ENCODE assay signal across 21 cellular contexts in the genomic region with DNA sequence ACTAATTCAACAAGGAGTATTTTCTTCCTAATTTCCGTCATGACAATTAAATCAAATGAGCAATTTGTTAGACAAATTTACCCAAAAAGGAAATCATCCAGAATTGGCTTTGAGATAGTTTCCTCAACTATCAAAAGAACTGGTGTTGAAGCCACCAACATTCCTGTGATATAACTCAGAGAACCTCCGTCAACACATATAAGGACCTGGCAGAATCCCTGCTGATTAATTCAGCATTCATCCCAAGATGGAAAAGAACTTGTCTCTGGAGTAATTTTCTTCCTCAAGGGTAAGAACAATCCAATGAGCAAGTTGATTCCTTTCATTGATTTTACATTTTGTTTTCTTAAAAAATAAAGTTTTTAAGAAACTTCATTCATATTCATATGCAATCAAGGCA.
DNase-seq lines count a peak whose midpoint lies in the region; ATAC-seq, FAIRE-seq and TF ChIP-seq lines count a peak whose summit lies in the region.
"Had no signal": no experiment of that assay in that cellular context is flagged by ENCODE, and none has a peak within 500 bp of the region (broad histone marks: within the 10 kb centered on the region; RNA-seq: fewer than 3 reads in every experiment).

No MANE protein-coding gene starts in this region.

- no peaks in the 10 kb centered on the region for H3K27me3 Mint-ChIP-seq in CD8-positive, alpha-beta T cell (ENCODE audit: low read depth)
- no peaks in the 10 kb centered on the region for H3K27me3 Mint-ChIP-seq in natural killer cell treated with Interleukin-12 subunit alpha and Interleukin-12 subunit beta and Interleukin-15 and Interleukin-18, amount 100 ng/mL, for 72 hours
- H3K27me3 Mint-ChIP-seq: T-cell had no signal

- no peaks in the 10 kb centered on the region for H3K4me1 Mint-ChIP-seq in CD8-positive, alpha-beta T cell (ENCODE audit: low read depth)
- peaks cover 19 to 29% of the 10 kb centered on the region in 2 donors for H3K4me1 Mint-ChIP-seq in natural killer cell treated with Interleukin-12 subunit alpha and Interleukin-12 subunit beta and Interleukin-15 and Interleukin-18, amount 100 ng/mL, for 72 hours (ENCODE audit: low read depth in 2 of 2)

- peaks cover 45% of the 10 kb centered on the region for H3K4me1 ChIP-seq in adipocyte (ENCODE audit: control insufficient read depth, insufficient read depth, low read length)
- no peaks in the 10 kb centered on the region for H3K4me1 ChIP-seq in CD8-positive, alpha-beta T cell (ENCODE audit: insufficient read depth, low read length)
- H3K4me1 ChIP-seq: Caco-2, left lung had no signal

- peaks cover 80% of the 10 kb centered on the region for H3K36me3 Mint-ChIP-seq in CD8-positive, alpha-beta T cell
- H3K36me3 Mint-ChIP-seq in natural killer cell treated with Interleukin-12 subunit alpha and Interleukin-12 subunit beta and Interleukin-15 and Interleukin-18, amount 100 ng/mL, for 72 hours = peaks cover 48% of the 10 kb centered on the region

- DNase-seq in H54 (ENCODE audit: insufficient read length, low spot score) = peak; percentile 11
- peak; percentile 53 for DNase-seq in adipocyte (ENCODE audit: low read depth)
- DNase-seq in fibroblast of the aortic adventitia (ENCODE audit: low read depth) = peak; percentile 83
- DNase-seq in stromal cell of bone marrow (ENCODE audit: low read depth) = peak; percentile 67
- no peak for DNase-seq in C1 segment of cervical spinal cord (lab: John Stamatoyannopoulos, UW)
- DNase-seq in CD8-positive, alpha-beta T cell = no peak
- no peak for DNase-seq in natural killer cell treated with Interleukin-12 subunit alpha and Interleukin-12 subunit beta and Interleukin-15 and Interleukin-18, amount 100 ng/mL, for 72 hours (ENCODE audit: low spot score)
- DNase-seq: activated naive CD4-positive, alpha-beta T cell treated with anti-CD3 and anti-CD28 coated beads for 36 hours; Caco-2; central memory CD4-positive, alpha-beta T cell; H9; hippocampal formation; left lung; NCI-H1694; NCI-H526 treated with DMSO at 0.1 percent for 48 hours; retina; stimulated activated CD4-positive, alpha-beta T cell treated with anti-CD3 and anti-CD28 coated beads, Interleukin-2, amount 100 ng/mL, for 24 hours; stimulated activated CD8-positive, alpha-beta memory T cell treated with anti-CD3 and anti-CD28 coated beads, Interleukin-4, amount 100 ng/mL, for 48 hours; T-cell had no signal

- H3K9me3 ChIP-seq in adipocyte (ENCODE audit: control insufficient read depth, low read length) = no peaks in the 10 kb centered on the region
- H3K9me3 ChIP-seq in CD8-positive, alpha-beta T cell (ENCODE audit: low read length) = no peaks in the 10 kb centered on the region
- H3K9me3 ChIP-seq: Caco-2, left lung, tibial nerve had no signal

- no peak overlapping the region for H3K27ac Mint-ChIP-seq in CD8-positive, alpha-beta T cell
- H3K27ac Mint-ChIP-seq in natural killer cell treated with Interleukin-12 subunit alpha and Interleukin-12 subunit beta and Interleukin-15 and Interleukin-18, amount 100 ng/mL, for 72 hours = no peak overlapping the region
- H3K27ac Mint-ChIP-seq: activated naive CD4-positive, alpha-beta T cell treated with anti-CD3 and anti-CD28 coated beads for 36 hours; H9; T-cell had no signal

- CTCF ChIA-PET in CD8-positive, alpha-beta T cell (lab: Charles Lee) = interaction anchor here (1.4 kb wide), 1 partner anchor 12 kb away, joined by 3 read pairs; no protein-coding TSS in a partner anchor

- no peak for TF ChIP-seq CTCF in fibroblast of the aortic adventitia (IDR thresholded peaks at IDR 0.05; ENCODE audit: insufficient read depth, low read length)
- no peak for TF ChIP-seq CTCF in CD8-positive, alpha-beta T cell (IDR thresholded peaks at IDR 0.05)

- POLR2A ChIA-PET in CD8-positive, alpha-beta T cell (lab: Charles Lee) = no interaction called here

- intact Hi-C loops in CD8-positive, alpha-beta T cell (cut with DNase I, micrococcal nuclease) = no loop called here

- H3K4me3 Mint-ChIP-seq in CD8-positive, alpha-beta T cell = no peak overlapping the region
- no peak overlapping the region for H3K4me3 Mint-ChIP-seq in natural killer cell treated with Interleukin-12 subunit alpha and Interleukin-12 subunit beta and Interleukin-15 and Interleukin-18, amount 100 ng/mL, for 72 hours
- H3K4me3 Mint-ChIP-seq: activated naive CD4-positive, alpha-beta T cell treated with anti-CD3 and anti-CD28 coated beads for 36 hours; H9; T-cell had no signal

- ATAC-seq in CD8-positive, alpha-beta T cell = no peak
- ATAC-seq in natural killer cell treated with Interleukin-12 subunit alpha and Interleukin-12 subunit beta and Interleukin-15 and Interleukin-18, amount 100 ng/mL, for 72 hours = no peak
- ATAC-seq: left lung, Panc1, T-cell had no signal

- no peak overlapping the region for H3K27ac ChIP-seq in CD8-positive, alpha-beta T cell (ENCODE audit: low read depth, low read length)
- H3K27ac ChIP-seq: left lung had no signal

- H3K9ac ChIP-seq in adipocyte (ENCODE audit: low read length) = no peak overlapping the region

- H3K27me3 ChIP-seq in adipocyte (replicated peaks; ENCODE audit: control insufficient read depth, insufficient read depth, low read length) = no peaks in the 10 kb centered on the region
- H3K27me3 ChIP-seq in CD8-positive, alpha-beta T cell (ENCODE audit: insufficient read depth, low read length) = no peaks in the 10 kb centered on the region
- H3K27me3 ChIP-seq: left lung, tibial nerve had no signal

- no peak for TF ChIP-seq POLR2A in H54 (IDR thresholded peaks at IDR 0.05; ENCODE audit: low read depth, low read length)

- no peak for FAIRE-seq in H54 (lab: Jason Lieb, UNC)

- H3K36me3 ChIP-seq in adipocyte (ENCODE audit: control insufficient read depth, insufficient read depth, low read length, severe bottlenecking) = peaks cover 56% of the 10 kb centered on the region
- H3K36me3 ChIP-seq in CD8-positive, alpha-beta T cell (ENCODE audit: insufficient read depth, low read length) = peaks cover 41% of the 10 kb centered on the region

- H3K9me3 Mint-ChIP-seq in CD8-positive, alpha-beta T cell = no peaks in the 10 kb centered on the region
- H3K9me3 Mint-ChIP-seq in natural killer cell treated with Interleukin-12 subunit alpha and Interleukin-12 subunit beta and Interleukin-15 and Interleukin-18, amount 100 ng/mL, for 72 hours = no peaks in the 10 kb centered on the region
- H3K9me3 Mint-ChIP-seq: activated naive CD4-positive, alpha-beta T cell treated with anti-CD3 and anti-CD28 coated beads for 36 hours; H9; T-cell had no signal

- no peak overlapping the region for H3K4me3 ChIP-seq in adipocyte (ENCODE audit: low read length)
- H3K4me3 ChIP-seq in fibroblast of the aortic adventitia (ENCODE audit: low read depth, low read length) = no peak overlapping the region
- H3K4me3 ChIP-seq in CD8-positive, alpha-beta T cell (ENCODE audit: low read depth, low read length) = no peak overlapping the region
- H3K4me3 ChIP-seq: left lung, tibial nerve had no signal

Comparison
In these comparisons a context has a peak if more than half of its experiments do, and no peak if none do; other contexts are left out.
1. DNase-seq: peak in H54 (single experiment), adipocyte (single experiment), fibroblast of the aortic adventitia (single experiment) and stromal cell of bone marrow (single experiment); none in C1 segment of cervical spinal cord (0 of 14), CD8-positive, alpha-beta T cell (0 of 7) and natural killer cell treated with Interleukin-12 subunit alpha and Interleukin-12 subunit beta and Interleukin-15 and Interleukin-18, amount 100 ng/mL, for 72 hours (single experiment).